ENCODE assay signal across 8 cellular contexts in the genomic region with DNA sequence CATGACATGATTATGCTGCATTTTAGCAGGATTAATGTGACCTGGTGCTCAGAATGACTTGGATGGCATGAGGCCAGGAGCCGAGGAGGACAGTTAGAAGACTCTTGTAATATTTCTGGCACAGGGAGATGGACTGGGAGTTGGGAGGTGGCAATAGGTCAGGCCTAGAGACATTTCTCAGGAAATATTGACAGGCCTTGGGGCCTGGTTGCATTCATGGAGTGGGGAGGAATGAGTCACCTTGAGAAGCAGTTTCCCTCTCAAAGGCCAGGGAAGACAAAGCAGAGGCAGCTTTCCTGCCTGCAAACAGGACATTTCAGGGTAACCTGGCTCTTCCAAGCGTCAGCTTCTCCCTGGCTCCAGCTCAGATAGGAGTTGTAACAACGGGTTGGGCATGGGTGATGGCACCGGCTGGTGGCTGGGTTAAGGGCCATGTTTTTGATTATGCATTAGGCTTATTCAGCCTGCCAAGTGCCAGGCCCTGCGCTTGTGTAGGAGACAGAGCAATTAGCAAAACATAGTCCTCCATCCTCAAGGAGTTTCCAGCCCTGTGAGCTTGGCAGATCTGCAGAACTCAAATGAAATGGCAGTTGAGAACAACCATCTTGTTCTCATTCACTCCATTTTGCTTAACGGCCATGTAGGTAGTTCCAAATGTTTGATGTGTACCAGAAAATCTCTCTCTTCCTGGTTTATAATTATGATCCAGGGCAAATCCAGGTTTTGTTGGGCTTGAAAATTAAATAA. TPM values are rescaled to one million over a fixed set of nuclear protein-coding genes. Genes with fewer than 3 reads are reported as not detected.
DNase-seq lines count a peak whose midpoint lies in the region; ATAC-seq and TF ChIP-seq lines count a peak whose summit lies in the region.

No MANE protein-coding gene starts in this region.

- H3K4me3 Mint-ChIP-seq in Calu3 (ENCODE audit: low read depth, unreplicated experiment) (no peak overlapping the region), chondrocyte (ENCODE audit: unreplicated experiment) (no peak overlapping the region), neural progenitor cell (no peak overlapping the region)

- H3K27ac Mint-ChIP-seq in Calu3 (ENCODE audit: unreplicated experiment) (peak overlapping the region; percentile 43), chondrocyte (ENCODE audit: unreplicated experiment) (peak overlapping the region; percentile 37), neural progenitor cell (peak overlapping the region; percentile 54)

- CTCF ChIA-PET in Calu3 (lab: Charles Lee): no interaction called here

- no peaks in the 10 kb centered on the region for H3K9me3 Mint-ChIP-seq in Calu3 (ENCODE audit: low read depth, unreplicated experiment)
- no peaks in the 10 kb centered on the region for H3K9me3 Mint-ChIP-seq in chondrocyte (ENCODE audit: low read depth)
- no peaks in the 10 kb centered on the region for H3K9me3 Mint-ChIP-seq in neural progenitor cell

- peaks cover 19% of the 10 kb centered on the region for H3K4me1 ChIP-seq in neural progenitor cell

- no peak overlapping the region for H3K4me2 ChIP-seq in neural progenitor cell

- DNase-seq in Calu3 (peak; percentile 18), LHCN-M2 (ENCODE audit: low read depth) (peak; percentile 41), chondrocyte (ENCODE audit: low spot score) (no peak), neural progenitor cell (ENCODE audit: low spot score) (no peak), NCI-H748 treated with DMSO at 0.1 percent for 48 hours (lab: John Stamatoyannopoulos, UW) (no peak), occipital lobe (lab: John Stamatoyannopoulos, UW) (no peak), ecto neural progenitor cell (ENCODE audit: low spot score) (no peak)

- intact Hi-C loops in Calu3 (cut with micrococcal nuclease; ENCODE audit: unreplicated experiment): no loop called here

- H3K27ac ChIP-seq in neural progenitor cell: no peak overlapping the region

- H3K27me3 Mint-ChIP-seq in Calu3 (ENCODE audit: unreplicated experiment) (no peaks in the 10 kb centered on the region), chondrocyte (ENCODE audit: low read depth) (no peaks in the 10 kb centered on the region), neural progenitor cell (ENCODE audit: insufficient read depth, low read depth) (peaks cover 14% of the 10 kb centered on the region)

- H3K9me3 ChIP-seq in neural progenitor cell (ENCODE audit: low read depth): no peaks in the 10 kb centered on the region

- H3K36me3 ChIP-seq in neural progenitor cell: no peaks in the 10 kb centered on the region

- TF ChIP-seq CTCF in Calu3 (IDR thresholded peaks at IDR 0.05; ENCODE audit: unreplicated experiment) (no peak), chondrocyte (IDR thresholded peaks at IDR 0.05) (no peak), neural progenitor cell (IDR thresholded peaks at IDR 0.05) (no peak)

- ATAC-seq in GM18873 (IDR thresholded peaks at IDR 0.05; ENCODE audit: low FRiP score, unreplicated experiment): no peak

- peaks cover 26% of the 10 kb centered on the region for H3K79me2 ChIP-seq in neural progenitor cell (ENCODE audit: low read depth)

- H3F3A ChIP-seq in neural progenitor cell (ENCODE audit: low read depth): peaks cover 14% of the 10 kb centered on the region

- no peaks in the 10 kb centered on the region for H3K27me3 ChIP-seq in neural progenitor cell

- H3K4me1 Mint-ChIP-seq in Calu3 (ENCODE audit: low read depth, unreplicated experiment) (peaks cover 30% of the 10 kb centered on the region), chondrocyte (ENCODE audit: low read depth) (peaks cover 25% of the 10 kb centered on the region), neural progenitor cell (peaks cover 28% of the 10 kb centered on the region)

- peaks cover 28% of the 10 kb centered on the region for H3K36me3 Mint-ChIP-seq in Calu3 (ENCODE audit: insufficient read depth, unreplicated experiment)
- H3K36me3 Mint-ChIP-seq in chondrocyte (ENCODE audit: low read depth): no peaks in the 10 kb centered on the region
- H3K36me3 Mint-ChIP-seq in neural progenitor cell: no peaks in the 10 kb centered on the region

- no TSS peak for BruUV-seq in Calu3 (replicated peaks; lab: Mats Ljungman, UMichigan)

- H2AFZ ChIP-seq in neural progenitor cell (replicated peaks): no peak overlapping the region

- no peak overlapping the region for H3K9ac ChIP-seq in neural progenitor cell

- peaks cover 20% of the 10 kb centered on the region for H4K20me1 ChIP-seq in neural progenitor cell (ENCODE audit: low read depth)

- H3K4me3 ChIP-seq in neural progenitor cell: no peak overlapping the region

RNA-seq across cellular contexts. Expression of a gene that starts 38.2 kb away (rescaled TPM):
- total RNA-seq in Calu3 (2022): 58.8 and 61.0 TPM in 2 replicates
- total RNA-seq in LHCN-M2 (2014; rRNA removed): 113 and 124 TPM in 2 replicates
- 230 TPM for polyA plus RNA-seq in LHCN-M2 (2012)
- 95.5 to 110 TPM (median 103 TPM) in 3 replicates for total RNA-seq in chondrocyte
- 30.1 and 45.8 TPM in 2 replicates for total RNA-seq in neural progenitor cell (ENCODE audit: low replicate concordance)
- 98.4 TPM for total RNA-seq in occipital lobe

Comparison
In these comparisons a context has a peak if more than half of its experiments do, and no peak if none do; other contexts are left out.
1. DNase-seq: peak in Calu3 (single experiment) and LHCN-M2 (single experiment); none in chondrocyte (single experiment), neural progenitor cell (single experiment), NCI-H748 treated with DMSO at 0.1 percent for 48 hours (single experiment), occipital lobe (single experiment) and ecto neural progenitor cell (single experiment).
2. Peak in every context shown above with its lines, with median percentiles within 50 percentile points of each other: H3K27ac Mint-ChIP-seq.